20 cellular contexts compared by ENCODE assay signal in the genomic region with DNA sequence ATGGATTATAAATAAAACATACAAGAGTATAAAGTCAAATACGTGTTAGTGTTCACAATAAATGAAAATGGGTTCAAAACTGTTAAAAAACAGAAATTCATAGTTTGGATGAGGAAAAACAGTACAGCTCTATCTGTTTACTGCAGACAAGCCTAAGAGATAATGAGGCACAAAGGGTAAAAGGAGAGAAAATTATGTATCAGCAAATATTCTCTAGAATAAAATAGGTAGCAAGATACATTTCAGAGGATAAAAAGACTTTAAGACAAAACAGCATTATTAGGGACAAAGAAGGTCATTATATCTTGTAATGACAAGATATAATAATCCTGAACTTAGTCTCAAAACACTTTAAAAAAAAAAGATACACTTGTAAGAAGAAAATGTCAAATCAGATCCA.
"Had no signal": no experiment of that assay in that cellular context is flagged by ENCODE, and none has a peak within 500 bp of the region (broad histone marks: within the 10 kb centered on the region; RNA-seq: fewer than 3 reads in every experiment).

No MANE protein-coding gene starts in this region.

- H3K27ac ChIP-seq: Peyer's patch, SJSA1, SK-N-MC had no signal

- H3K9me3 ChIP-seq: Peyer's patch, SJSA1 had no signal

- H3K36me3 ChIP-seq: Peyer's patch, SJSA1 had no signal

- H3K4me3 ChIP-seq: Peyer's patch, SJSA1, SK-N-MC had no signal

- H3K27me3 ChIP-seq: Peyer's patch, SJSA1 had no signal

- H3K4me1 ChIP-seq: Peyer's patch had no signal

- DNase-seq: Kasumi-1, KG1, MM.1S, NCI-H1092 treated with DMSO at 0.1 percent for 48 hours, NCI-H1436, NCI-H187, NCI-H2029, NCI-H2081 treated with DMSO at 0.1 percent for 48 hours, NCI-H2171, NCI-H226, NCI-H446, NCI-H510A, NCI-H524 treated with DMSO at 0.1 percent for 48 hours, NCI-H69, NCI-H774, Peyer's patch, Right ventricle myocardium superior, SIG-M5 had no signal
